ENCODE assay signal across 8 cellular contexts in genomic region chr16:82603784-82604411, GRCh38. TPM values are rescaled to one million over a fixed set of nuclear protein-coding genes. Genes with fewer than 3 reads are reported as not detected.
A peak's percentile ranks its signal among the peaks of the same experiment; 100 is the strongest.
DNase-seq lines count a peak whose midpoint lies in the region; ATAC-seq and TF ChIP-seq lines count a peak whose summit lies in the region.

No MANE protein-coding gene starts in this region.

- peaks cover 10% of the 10 kb centered on the region for H3K4me1 Mint-ChIP-seq in nephron
- no peaks in the 10 kb centered on the region for H3K4me1 Mint-ChIP-seq in activated naive CD8-positive, alpha-beta T cell treated with anti-CD3 and anti-CD28 coated beads for 36 hours

- H3K36me3 Mint-ChIP-seq in nephron (ENCODE audit: low read depth): no peaks in the 10 kb centered on the region
- no peaks in the 10 kb centered on the region for H3K36me3 Mint-ChIP-seq in activated naive CD8-positive, alpha-beta T cell treated with anti-CD3 and anti-CD28 coated beads for 36 hours

- ATAC-seq in HG03095 (IDR thresholded peaks at IDR 0.05; ENCODE audit: unreplicated experiment) (no peak), GM18909 (IDR thresholded peaks at IDR 0.05; ENCODE audit: poor library complexity, unreplicated experiment) (no peak)

- peaks cover 5% of the 10 kb centered on the region for H3K27me3 Mint-ChIP-seq in nephron (ENCODE audit: low read depth)
- no peaks in the 10 kb centered on the region for H3K27me3 Mint-ChIP-seq in activated naive CD8-positive, alpha-beta T cell treated with anti-CD3 and anti-CD28 coated beads for 36 hours

- DNase-seq in Daoy (ENCODE audit: low read depth) (peak; percentile 51), NCI-H2171 (lab: John Stamatoyannopoulos, UW) (peak; percentile 34), epithelial cell of esophagus (ENCODE audit: low read depth) (peak; percentile 66), cerebellum (ENCODE audit: low spot score) (no peak)
- no peak for DNase-seq in activated naive CD8-positive, alpha-beta T cell treated with anti-CD3 and anti-CD28 coated beads for 36 hours

- TF ChIP-seq CTCF in epithelial cell of esophagus (IDR thresholded peaks at IDR 0.05; ENCODE audit: insufficient read depth, low read depth, low read length, missing control alignments): peak; percentile 80
- peak; percentile 61 to 69 (median 63) for TF ChIP-seq CTCF in nephron (IDR thresholded peaks at IDR 0.05; ENCODE audit: unreplicated experiment in 3 of 3)

- peaks cover 5% of the 10 kb centered on the region for H3K9me3 Mint-ChIP-seq in nephron
- peaks cover 5% of the 10 kb centered on the region for H3K9me3 Mint-ChIP-seq in activated naive CD8-positive, alpha-beta T cell treated with anti-CD3 and anti-CD28 coated beads for 36 hours

- no peak overlapping the region for H3K27ac Mint-ChIP-seq in nephron
- no peak overlapping the region for H3K27ac Mint-ChIP-seq in activated naive CD8-positive, alpha-beta T cell treated with anti-CD3 and anti-CD28 coated beads for 36 hours

- no peak overlapping the region for H3K4me3 Mint-ChIP-seq in nephron
- H3K4me3 Mint-ChIP-seq in activated naive CD8-positive, alpha-beta T cell treated with anti-CD3 and anti-CD28 coated beads for 36 hours: no peak overlapping the region

- no peak overlapping the region for H3K4me3 ChIP-seq in epithelial cell of esophagus (ENCODE audit: low read length)

RNA-seq across cellular contexts. Expression of gene CDH13, which starts 22.9 kb away (rescaled TPM):
- total RNA-seq in Daoy (2014; rRNA removed; shearing (Covaris generic)): 32.9 and 36.5 TPM in 2 replicates
- total RNA-seq in activated naive CD8-positive, alpha-beta T cell treated with anti-CD3 and anti-CD28 coated beads for 36 hours: not detected
- total RNA-seq in cerebellum: 43.6 TPM

Comparison
In these comparisons a context has a peak if more than half of its experiments do, and no peak if none do; other contexts are left out.
1. DNase-seq: peak in Daoy (single experiment), NCI-H2171 (single experiment) and epithelial cell of esophagus (single experiment); none in activated naive CD8-positive, alpha-beta T cell treated with anti-CD3 and anti-CD28 coated beads for 36 hours (single experiment) and cerebellum (single experiment).
2. RNA of gene CDH13, which starts 22.9 kb away (total RNA-seq): 43.6 TPM in cerebellum (single experiment) and 32.9 to 36.5 TPM in Daoy; not detected in activated naive CD8-positive, alpha-beta T cell treated with anti-CD3 and anti-CD28 coated beads for 36 hours; every median in the first group is over 10 times any median in the second.